In genomic region chr15:95864467-95864886, GRCh38 we compare ENCODE assay signal across 11 cellular contexts.
DNase-seq lines count a peak whose midpoint lies in the region; ATAC-seq and TF ChIP-seq lines count a peak whose summit lies in the region.
"Had no signal": no experiment of that assay in that cellular context is flagged by ENCODE, and none has a peak within 500 bp of the region (broad histone marks: within the 10 kb centered on the region; RNA-seq: fewer than 3 reads in every experiment).

No MANE protein-coding gene starts in this region.

- H3K27ac ChIP-seq in AG04450 (ENCODE audit: low read depth, low read length) (no peak overlapping the region), caudate nucleus (ENCODE audit: low read depth, low read length) (no peak overlapping the region)
- H3K27ac ChIP-seq: ascending aorta, lower lobe of right lung had no signal

- H3K4me3 ChIP-seq in AG04450 (ENCODE audit: low read depth, low read length) = no peak overlapping the region
- H3K4me3 ChIP-seq: ascending aorta, lower lobe of right lung had no signal

- CTCF ChIA-PET in AG04450 (lab: Charles Lee) = no interaction called here

- no peaks in the 10 kb centered on the region for H3K9me3 ChIP-seq in AG04450 (ENCODE audit: control insufficient read depth, insufficient read depth, low read length)
- H3K9me3 ChIP-seq: ascending aorta, lower lobe of right lung had no signal

- TF ChIP-seq CTCF in AG04450 (IDR thresholded peaks at IDR 0.05; ENCODE audit: low read depth, low read length) = no peak

- ATAC-seq in GM18870 (IDR thresholded peaks at IDR 0.05; ENCODE audit: unreplicated experiment) (peak; percentile 84), HG02852 (IDR thresholded peaks at IDR 0.05; ENCODE audit: unreplicated experiment) (peak; percentile 69)
- ATAC-seq: lower lobe of right lung had no signal

- peak; percentile 26 for DNase-seq in AG04450 (ENCODE audit: low read depth, low spot score)
- DNase-seq in NAMALWA (ENCODE audit: low spot score) = peak; percentile 8
- no peak for DNase-seq in RKO (ENCODE audit: low spot score)
- no peak for DNase-seq in caudate nucleus (lab: John Stamatoyannopoulos, UW)
- no peak for DNase-seq in NCI-H1092 (lab: John Stamatoyannopoulos, UW)
- no peak for DNase-seq in stimulated activated CD4-positive, alpha-beta T cell treated with anti-CD3 and anti-CD28 coated beads, Interleukin-1b, Interleukin-23, amount 100 ng/mL, for 48 hours
- DNase-seq: lower lobe of right lung; stimulated activated CD4-positive, alpha-beta T cell treated with anti-CD3 and anti-CD28 coated beads, Interleukin-4, amount 100 ng/mL, for 24 hours had no signal

- H3K27me3 ChIP-seq in AG04450 (ENCODE audit: control insufficient read depth, insufficient read depth, low read length) = no peaks in the 10 kb centered on the region
- H3K27me3 ChIP-seq: ascending aorta had no signal

- POLR2A ChIA-PET in AG04450 (lab: Yijun Ruan, JAX) = interaction anchor here (0.8 kb wide), 1 partner anchor 369 kb away, joined by 5 read pairs; no protein-coding TSS in a partner anchor

Comparison
In these comparisons a context has a peak if more than half of its experiments do, and no peak if none do; other contexts are left out.
1. DNase-seq: peak in AG04450 (single experiment) and NAMALWA (single experiment); none in RKO (single experiment), caudate nucleus (0 of 61), NCI-H1092 (single experiment) and stimulated activated CD4-positive, alpha-beta T cell treated with anti-CD3 and anti-CD28 coated beads, Interleukin-1b, Interleukin-23, amount 100 ng/mL, for 48 hours (single experiment).